15 cellular contexts compared by ENCODE assay signal in the genomic region with DNA sequence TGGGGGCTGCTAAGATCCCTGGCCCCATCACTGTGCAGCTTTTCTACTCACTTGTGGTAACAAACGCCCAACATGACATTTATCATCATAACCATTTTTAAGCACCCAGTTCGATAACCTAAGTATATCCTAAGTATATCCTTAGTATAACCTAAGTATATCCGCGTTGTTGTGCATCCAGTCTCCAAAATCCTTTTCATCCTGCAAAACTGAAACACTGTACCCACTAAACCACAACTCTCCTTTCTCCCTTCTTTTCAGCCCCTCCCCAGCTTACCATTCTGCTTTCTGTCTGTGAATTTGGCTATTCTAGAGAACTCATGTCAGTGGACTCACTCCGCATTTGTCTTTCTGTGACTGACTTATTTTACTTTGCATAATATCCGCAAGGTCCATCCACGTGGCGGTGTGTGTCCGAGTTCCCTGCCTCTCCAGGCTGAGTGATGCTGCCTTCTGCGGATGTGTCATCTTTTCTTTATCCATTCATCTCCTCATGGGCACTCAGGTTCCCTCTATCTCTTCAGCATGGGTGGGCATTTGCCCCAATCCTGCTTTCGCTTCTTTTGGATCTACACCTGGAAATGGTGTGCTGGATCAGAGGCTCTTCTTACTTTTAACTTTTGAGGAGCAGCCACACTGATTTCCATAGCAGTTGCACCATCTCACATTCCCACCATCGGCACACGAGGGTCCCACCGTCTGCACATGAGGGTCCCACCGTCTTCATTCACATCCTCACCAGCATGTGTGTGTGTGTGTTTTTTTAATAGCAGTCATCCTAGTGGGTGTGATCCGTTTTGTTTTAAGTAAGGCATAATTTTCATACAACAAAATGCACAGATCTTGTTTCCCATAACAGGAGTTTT.
A peak's percentile ranks its signal among the peaks of the same experiment; 100 is the strongest.
DNase-seq lines count a peak whose midpoint lies in the region; ATAC-seq and TF ChIP-seq lines count a peak whose summit lies in the region.
"Had no signal": no experiment of that assay in that cellular context is flagged by ENCODE, and none has a peak within 500 bp of the region (broad histone marks: within the 10 kb centered on the region; RNA-seq: fewer than 3 reads in every experiment).

No MANE protein-coding gene starts in this region.

- no peak for DNase-seq in activated CD4-positive, alpha-beta memory T cell treated with anti-CD3 and anti-CD28 coated beads for 36 hours
- DNase-seq in activated CD4-positive, alpha-beta memory T cell treated with anti-CD3 and anti-CD28 coated beads, Interleukin-2, amount 10 ng/mL, durations not matched to agents 7 days and 5 days: no peak
- DNase-seq in HEK293T (ENCODE audit: extremely low spot score) (peak; percentile 5), caudate nucleus (lab: John Stamatoyannopoulos, UW) (no peak), SIG-M5 treated with dmso at 0.1 percent for 504 hours (lab: John Stamatoyannopoulos, UW; ENCODE audit: unreplicated experiment) (no peak), AG08395 (ENCODE audit: low spot score) (no peak), foreskin keratinocyte (no peak)
- DNase-seq: activated CD4-positive, CD25-positive, alpha-beta regulatory T cell treated with anti-CD3 and anti-CD28 coated beads, Interleukin-2, amount 50 U/mL, for 72 hours; hippocampal formation; retina; T1000 had no signal

- no peak for TF ChIP-seq CTCF in foreskin keratinocyte (conservative IDR thresholded peaks at IDR 0.05)

- H3K4me1 ChIP-seq in skeletal muscle tissue (ENCODE audit: control insufficient read depth in 3 of 3, insufficient read depth in 3 of 3, low read length in 3 of 3): peaks cover 14 to 28% (median 21%) of the 10 kb centered on the region in 3 donors
- peaks cover 5% of the 10 kb centered on the region for H3K4me1 ChIP-seq in foreskin keratinocyte
- H3K4me1 ChIP-seq: ascending aorta, neural progenitor cell had no signal

- peak overlapping the region; percentile 44 for H3K27ac ChIP-seq in caudate nucleus (ENCODE audit: low read depth, low read length)
- H3K27ac ChIP-seq in skeletal muscle tissue (ENCODE audit: low read depth, low read length): peak overlapping the region; percentile 76
- no peak overlapping the region for H3K27ac ChIP-seq in foreskin keratinocyte
- H3K27ac ChIP-seq: ascending aorta, neural progenitor cell had no signal

- peaks cover 56% of the 10 kb centered on the region for H3K4me1 Mint-ChIP-seq in activated CD4-positive, alpha-beta memory T cell treated with anti-CD3 and anti-CD28 coated beads for 36 hours (ENCODE audit: low read depth)
- peaks cover 44% of the 10 kb centered on the region for H3K4me1 Mint-ChIP-seq in activated CD4-positive, alpha-beta memory T cell treated with anti-CD3 and anti-CD28 coated beads, Interleukin-2, amount 10 ng/mL, durations not matched to agents 7 days and 5 days
- H3K4me1 Mint-ChIP-seq: mesothelial cell of epicardium had no signal

- H3K27ac Mint-ChIP-seq in activated CD4-positive, alpha-beta memory T cell treated with anti-CD3 and anti-CD28 coated beads for 36 hours: no peak overlapping the region
- no peak overlapping the region for H3K27ac Mint-ChIP-seq in activated CD4-positive, alpha-beta memory T cell treated with anti-CD3 and anti-CD28 coated beads, Interleukin-2, amount 10 ng/mL, durations not matched to agents 7 days and 5 days
- H3K27ac Mint-ChIP-seq: mesothelial cell of epicardium, neural progenitor cell had no signal

- no peaks in the 10 kb centered on the region for H3K27me3 Mint-ChIP-seq in activated CD4-positive, alpha-beta memory T cell treated with anti-CD3 and anti-CD28 coated beads for 36 hours
- H3K27me3 Mint-ChIP-seq in activated CD4-positive, alpha-beta memory T cell treated with anti-CD3 and anti-CD28 coated beads, Interleukin-2, amount 10 ng/mL, durations not matched to agents 7 days and 5 days: peaks cover 2% of the 10 kb centered on the region

- no peak for ATAC-seq in foreskin keratinocyte

- intact Hi-C loops in activated CD4-positive, alpha-beta memory T cell treated with anti-CD3 and anti-CD28 coated beads for 36 hours (cut with micrococcal nuclease): loop anchor here (1.0 kb wide), 3 partner anchors 9 to 127 kb away; a partner anchor contains a TSS

- no peak overlapping the region for H3K4me3 ChIP-seq in skeletal muscle tissue (ENCODE audit: low read length in 3 of 3)
- H3K4me3 ChIP-seq: ascending aorta, neural progenitor cell had no signal

- no peaks in the 10 kb centered on the region for H3K9me3 ChIP-seq in skeletal muscle tissue (ENCODE audit: control insufficient read depth in 3 of 3, low read length in 3 of 3)
- H3K9me3 ChIP-seq: ascending aorta had no signal

- CTCF ChIA-PET in activated CD4-positive, alpha-beta memory T cell treated with anti-CD3 and anti-CD28 coated beads for 36 hours (lab: Charles Lee): interaction anchor here (1.4 kb wide), 1 partner anchor 23 kb away, joined by 4 read pairs; no protein-coding TSS in a partner anchor
- CTCF ChIA-PET in activated CD4-positive, alpha-beta memory T cell treated with anti-CD3 and anti-CD28 coated beads, Interleukin-2, amount 10 ng/mL, durations not matched to agents 7 days and 5 days (lab: Charles Lee): no interaction called here
- CTCF ChIA-PET in HEK293T (lab: Yijun Ruan, JAX): no interaction called here

- H3K27me3 ChIP-seq in skeletal muscle tissue (ENCODE audit: control insufficient read depth in 3 of 3, insufficient read depth in 3 of 3, low read length in 3 of 3) (peaks cover 0 to 3% (median 0%) of the 10 kb centered on the region in 3 donors), foreskin keratinocyte (peaks cover 3% of the 10 kb centered on the region)
- H3K27me3 ChIP-seq: ascending aorta, neural progenitor cell had no signal

- H3K9me3 Mint-ChIP-seq in activated CD4-positive, alpha-beta memory T cell treated with anti-CD3 and anti-CD28 coated beads for 36 hours: peaks cover 2% of the 10 kb centered on the region
- H3K9me3 Mint-ChIP-seq in activated CD4-positive, alpha-beta memory T cell treated with anti-CD3 and anti-CD28 coated beads, Interleukin-2, amount 10 ng/mL, durations not matched to agents 7 days and 5 days: no peaks in the 10 kb centered on the region
- H3K9me3 Mint-ChIP-seq: mesothelial cell of epicardium, neural progenitor cell had no signal

- H3K36me3 Mint-ChIP-seq in activated CD4-positive, alpha-beta memory T cell treated with anti-CD3 and anti-CD28 coated beads for 36 hours: no peaks in the 10 kb centered on the region
- no peaks in the 10 kb centered on the region for H3K36me3 Mint-ChIP-seq in activated CD4-positive, alpha-beta memory T cell treated with anti-CD3 and anti-CD28 coated beads, Interleukin-2, amount 10 ng/mL, durations not matched to agents 7 days and 5 days (ENCODE audit: low read depth)
- H3K36me3 Mint-ChIP-seq: mesothelial cell of epicardium, neural progenitor cell had no signal

- H3K9ac ChIP-seq in skeletal muscle tissue (ENCODE audit: low read depth in 1 of 3, low read length in 3 of 3): no peak overlapping the region
- H3K9ac ChIP-seq: neural progenitor cell had no signal

- H3K4me3 Mint-ChIP-seq in activated CD4-positive, alpha-beta memory T cell treated with anti-CD3 and anti-CD28 coated beads for 36 hours: peak overlapping the region; percentile 32
- no peak overlapping the region for H3K4me3 Mint-ChIP-seq in activated CD4-positive, alpha-beta memory T cell treated with anti-CD3 and anti-CD28 coated beads, Interleukin-2, amount 10 ng/mL, durations not matched to agents 7 days and 5 days
- H3K4me3 Mint-ChIP-seq: mesothelial cell of epicardium, neural progenitor cell had no signal

- no peaks in the 10 kb centered on the region for H3K36me3 ChIP-seq in skeletal muscle tissue (ENCODE audit: control insufficient read depth in 3 of 3, insufficient read depth in 3 of 3, low read length in 3 of 3)
- H3K36me3 ChIP-seq: ascending aorta, neural progenitor cell had no signal

- POLR2A ChIA-PET in activated CD4-positive, alpha-beta memory T cell treated with anti-CD3 and anti-CD28 coated beads for 36 hours (lab: Charles Lee): no interaction called here
- POLR2A ChIA-PET in activated CD4-positive, alpha-beta memory T cell treated with anti-CD3 and anti-CD28 coated beads, Interleukin-2, amount 10 ng/mL, durations not matched to agents 7 days and 5 days (lab: Charles Lee): interaction anchor here (1.0 kb wide), 1 partner anchor 127 kb away, joined by 4 read pairs; a partner anchor contains a TSS
- POLR2A ChIA-PET in HEK293T (lab: Yijun Ruan, JAX): no interaction called here

TF ChIP-seq in HEK293T, 16 proteins besides CTCF, POLR2A, EP300 and RAD21:
- no peak for TF ChIP-seq L3MBTL2 (conservative IDR thresholded peaks at IDR 0.05)
- TF ChIP-seq ELF4 (IDR thresholded peaks at IDR 0.05): no peak
- TF ChIP-seq ZNF384 (IDR thresholded peaks at IDR 0.05): no peak
- TF ChIP-seq CTBP1 (IDR thresholded peaks at IDR 0.05; ENCODE audit: borderline replicate concordance): no peak
- no peak for TF ChIP-seq SP1 (IDR thresholded peaks at IDR 0.05)
- no peak for TF ChIP-seq NFRKB (IDR thresholded peaks at IDR 0.05)
- no peak for TF ChIP-seq ARNT (IDR thresholded peaks at IDR 0.05)
